Comparison of ENCODE assay signal across 8 cellular contexts in genomic region chr1:25711555-25712298, GRCh38.
DNase-seq lines count a peak whose midpoint lies in the region; ATAC-seq lines count a peak whose summit lies in the region.

No MANE protein-coding gene starts in this region.

- ATAC-seq in GM21723 (IDR thresholded peaks at IDR 0.05; ENCODE audit: unreplicated experiment) = no peak

- DNase-seq in LHCN-M2 (ENCODE audit: low read depth) = peak; percentile 43
- DNase-seq in activated CD8-positive, alpha-beta memory T cell treated with anti-CD3 and anti-CD28 coated beads for 24 hours = peak; percentile 71
- peak; percentile 71 for DNase-seq in foreskin melanocyte
- peak; percentile 24 for DNase-seq in stimulated activated CD8-positive, alpha-beta memory T cell treated with anti-CD3 and anti-CD28 coated beads, Interleukin-12 subunit alpha, Interleukin-12 subunit beta, amount 100 ng/mL, for 4 hours (ENCODE audit: low read depth)
- no peak for DNase-seq in NCI-H1417 treated with DMSO at 0.1 percent for 48 hours (lab: John Stamatoyannopoulos, UW)
- no peak for DNase-seq in COLO829 (ENCODE audit: low spot score)
- DNase-seq in NCI-H2227 treated with DMSO at 0.1 percent for 48 hours (lab: John Stamatoyannopoulos, UW) = no peak

Comparison
In these comparisons a context has a peak if more than half of its experiments do, and no peak if none do; other contexts are left out.
1. DNase-seq: peak in LHCN-M2 (single experiment), activated CD8-positive, alpha-beta memory T cell treated with anti-CD3 and anti-CD28 coated beads for 24 hours (single experiment), foreskin melanocyte (single experiment) and stimulated activated CD8-positive, alpha-beta memory T cell treated with anti-CD3 and anti-CD28 coated beads, Interleukin-12 subunit alpha, Interleukin-12 subunit beta, amount 100 ng/mL, for 4 hours (single experiment); none in NCI-H1417 treated with DMSO at 0.1 percent for 48 hours (single experiment), COLO829 (single experiment) and NCI-H2227 treated with DMSO at 0.1 percent for 48 hours (single experiment).